In the genomic region with DNA sequence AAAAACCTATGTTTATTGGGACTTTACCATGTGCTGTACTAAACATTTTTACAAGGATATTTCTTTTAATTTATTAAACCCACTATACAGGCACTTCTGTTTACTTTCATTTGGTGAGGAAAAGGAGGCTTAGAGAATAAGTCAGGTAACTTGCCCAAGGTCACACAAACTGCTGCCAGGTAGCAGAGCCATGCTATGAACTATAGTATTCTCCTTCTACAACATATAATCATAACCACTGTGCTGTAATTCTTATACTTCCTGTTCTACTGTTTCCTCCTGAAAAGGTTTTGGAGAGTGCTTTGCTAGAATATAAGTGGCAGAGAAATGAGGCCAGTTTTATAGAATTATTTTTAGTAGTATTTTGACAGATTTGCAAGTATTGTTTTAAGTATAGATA, we compare ENCODE assay signal across 22 cellular contexts. TPM values are rescaled to one million over a fixed set of nuclear protein-coding genes. Genes with fewer than 3 reads are reported as not detected.
DNase-seq lines count a peak whose midpoint lies in the region; ATAC-seq and TF ChIP-seq lines count a peak whose summit lies in the region.
"Had no signal": no experiment of that assay in that cellular context is flagged by ENCODE, and none has a peak within 500 bp of the region (broad histone marks: within the 10 kb centered on the region; RNA-seq: fewer than 3 reads in every experiment).

No MANE protein-coding gene starts in this region.

- no peaks in the 10 kb centered on the region for H3K27me3 Mint-ChIP-seq in T-helper 2 cell treated with Interferon-gamma antibody and Interleukin-4, amounts not matched to agents 5 μg/mL and 100 μg/mL, for 36 hours (ENCODE audit: low read depth)
- no peaks in the 10 kb centered on the region for H3K27me3 Mint-ChIP-seq in activated T-helper 17 cell treated with anti-CD3 and anti-CD28 coated beads, Interleukin-2, amount 50 U/mL, for 72 hours
- H3K27me3 Mint-ChIP-seq in nephron progenitor cell (ENCODE audit: low read depth, poor library complexity) = no peaks in the 10 kb centered on the region
- H3K27me3 Mint-ChIP-seq: activated CD4-positive, alpha-beta T cell treated with anti-CD3 and anti-CD28 coated beads, Interleukin-2, amount 10 ng/mL, durations not matched to agents 24 days and 14 days; CD4-positive, alpha-beta memory T cell had no signal

- H3K4me1 ChIP-seq in right cardiac atrium (ENCODE audit: control insufficient read depth, insufficient read depth, low read length) = no peaks in the 10 kb centered on the region
- H3K4me1 ChIP-seq: upper lobe of left lung had no signal

- H3K27me3 ChIP-seq in right cardiac atrium (ENCODE audit: control insufficient read depth, insufficient read depth) = no peaks in the 10 kb centered on the region
- H3K27me3 ChIP-seq: cardiac muscle cell, upper lobe of left lung had no signal

- H3K4me3 ChIP-seq in right cardiac atrium (ENCODE audit: low read length) = no peak overlapping the region
- H3K4me3 ChIP-seq: cardiac muscle cell, upper lobe of left lung had no signal

- H3K9me3 ChIP-seq in right cardiac atrium (ENCODE audit: control insufficient read depth, low read length) = no peaks in the 10 kb centered on the region
- H3K9me3 ChIP-seq: upper lobe of left lung had no signal

- intact Hi-C loops in right cardiac atrium (cut with DNase I) = no loop called here

- ATAC-seq in GM18907 (IDR thresholded peaks at IDR 0.05; ENCODE audit: unreplicated experiment) (peak; percentile 63), right cardiac atrium (no peak), HG03457 (IDR thresholded peaks at IDR 0.05; ENCODE audit: unreplicated experiment) (no peak)
- no peak for ATAC-seq in activated T-helper 17 cell treated with anti-CD3 and anti-CD28 coated beads, Interleukin-2, amount 50 U/mL, for 72 hours (replicated peaks)
- ATAC-seq: left ventricle myocardium superior had no signal

- H3K27ac ChIP-seq in right cardiac atrium (ENCODE audit: low read length) = no peak overlapping the region
- H3K27ac ChIP-seq: cardiac muscle cell, upper lobe of left lung, VCaP had no signal

- peaks cover 17% of the 10 kb centered on the region for H3K9me3 Mint-ChIP-seq in T-helper 2 cell treated with Interferon-gamma antibody and Interleukin-4, amounts not matched to agents 5 μg/mL and 100 μg/mL, for 36 hours
- peaks cover 3% of the 10 kb centered on the region for H3K9me3 Mint-ChIP-seq in activated T-helper 17 cell treated with anti-CD3 and anti-CD28 coated beads, Interleukin-2, amount 50 U/mL, for 72 hours
- H3K9me3 Mint-ChIP-seq in nephron progenitor cell = peaks cover 23% of the 10 kb centered on the region

- H3K4me1 Mint-ChIP-seq in T-helper 2 cell treated with Interferon-gamma antibody and Interleukin-4, amounts not matched to agents 5 μg/mL and 100 μg/mL, for 36 hours (ENCODE audit: low read depth) = peaks cover 22% of the 10 kb centered on the region
- H3K4me1 Mint-ChIP-seq in activated T-helper 17 cell treated with anti-CD3 and anti-CD28 coated beads, Interleukin-2, amount 50 U/mL, for 72 hours = peaks cover 15% of the 10 kb centered on the region
- H3K4me1 Mint-ChIP-seq in nephron progenitor cell = peaks cover 22% of the 10 kb centered on the region

- no peak for TF ChIP-seq CTCF in nephron progenitor cell (IDR thresholded peaks at IDR 0.05)

- DNase-seq in T-helper 2 cell treated with Interferon-gamma antibody and Interleukin-4, amounts not matched to agents 5 μg/mL and 100 μg/mL, for 36 hours (ENCODE audit: low spot score) = no peak
- DNase-seq in T-helper 2 cell (no peak), nephron progenitor cell (no peak), right cardiac atrium (no peak)
- DNase-seq in stimulated activated naive CD4-positive, alpha-beta T cell treated with Interleukin-2 at 50 U/mL for 16 hours (lab: John Stamatoyannopoulos, UW) = no peak
- DNase-seq: activated CD4-positive, alpha-beta T cell treated with anti-CD3 and anti-CD28 coated beads, Interleukin-2, amount 10 ng/mL, durations not matched to agents 24 days and 14 days; activated effector memory CD4-positive, alpha-beta T cell treated with anti-CD3 and anti-CD28 coated beads, Interleukin-2, amount 50 U/mL, for 16 hours; anterior cingulate cortex; KG1; left ventricle myocardium superior; NCI-H1694; NCI-H510A treated with DMSO at 0.1 percent for 48 hours; stimulated activated CD4-positive, alpha-beta T cell treated with anti-CD3 and anti-CD28 coated beads, Interleukin-15, amount 100 ng/mL, for 24 hours; upper lobe of left lung had no signal

- peaks cover 47% of the 10 kb centered on the region for H3K36me3 Mint-ChIP-seq in T-helper 2 cell treated with Interferon-gamma antibody and Interleukin-4, amounts not matched to agents 5 μg/mL and 100 μg/mL, for 36 hours (ENCODE audit: low read depth)
- H3K36me3 Mint-ChIP-seq in activated T-helper 17 cell treated with anti-CD3 and anti-CD28 coated beads, Interleukin-2, amount 50 U/mL, for 72 hours (ENCODE audit: low read depth) = peaks cover 93% of the 10 kb centered on the region
- peaks cover 60% of the 10 kb centered on the region for H3K36me3 Mint-ChIP-seq in nephron progenitor cell (ENCODE audit: low read depth)

- peak overlapping the region; percentile 22 for H3K27ac Mint-ChIP-seq in T-helper 2 cell treated with Interferon-gamma antibody and Interleukin-4, amounts not matched to agents 5 μg/mL and 100 μg/mL, for 36 hours
- H3K27ac Mint-ChIP-seq in activated T-helper 17 cell treated with anti-CD3 and anti-CD28 coated beads, Interleukin-2, amount 50 U/mL, for 72 hours = peak overlapping the region; percentile 38
- peak overlapping the region; percentile 20 for H3K27ac Mint-ChIP-seq in nephron progenitor cell
- H3K27ac Mint-ChIP-seq: activated CD4-positive, alpha-beta T cell treated with anti-CD3 and anti-CD28 coated beads, Interleukin-2, amount 10 ng/mL, durations not matched to agents 24 days and 14 days; mesothelial cell of epicardium had no signal

- H3K4me3 Mint-ChIP-seq in T-helper 2 cell treated with Interferon-gamma antibody and Interleukin-4, amounts not matched to agents 5 μg/mL and 100 μg/mL, for 36 hours = no peak overlapping the region
- no peak overlapping the region for H3K4me3 Mint-ChIP-seq in activated T-helper 17 cell treated with anti-CD3 and anti-CD28 coated beads, Interleukin-2, amount 50 U/mL, for 72 hours
- no peak overlapping the region for H3K4me3 Mint-ChIP-seq in nephron progenitor cell
- H3K4me3 Mint-ChIP-seq: activated CD4-positive, alpha-beta T cell treated with anti-CD3 and anti-CD28 coated beads, Interleukin-2, amount 10 ng/mL, durations not matched to agents 24 days and 14 days; mesothelial cell of epicardium; neural crest cell had no signal

RNA-seq across cellular contexts. Expression of a gene that starts 29.5 kb away (rescaled TPM):
- total RNA-seq in activated T-helper 17 cell treated with anti-CD3 and anti-CD28 coated beads, Interleukin-2, amount 50 U/mL, for 72 hours = 100 to 1,000 TPM in 1 of 2 donors, 10 to 100 TPM in 1; 62.2 to 102 TPM
- total RNA-seq in right cardiac atrium = 10 to 100 TPM; 13.3 to 17.9 (median 14.5) TPM
- polyA plus RNA-seq in right cardiac atrium = 4.3 TPM
